In genomic region chr19:15373644-15374043, GRCh38 we compare ENCODE assay signal across 1 cellular context.
A peak's percentile ranks its signal among the peaks of the same experiment; 100 is the strongest.
TF ChIP-seq lines count a peak whose summit lies in the region.

No MANE protein-coding gene starts in this region.

TF ChIP-seq in K562, 482 proteins besides CTCF, POLR2A, EP300 and RAD21:
- TF ChIP-seq IRF2 (CRISPR knock-in tag; IDR thresholded peaks at IDR 0.05) (no peak), MAFK (IDR thresholded peaks at IDR 0.05; ENCODE audit: low read length) (no peak), FUS (optimal IDR thresholded peaks at IDR 0.05; ENCODE audit: low read depth, low read length) (no peak), TCF3 (CRISPR knock-in tag; IDR thresholded peaks at IDR 0.05) (no peak), ZNF354B (CRISPR knock-in tag; IDR thresholded peaks at IDR 0.05) (no peak), NR2C2 (CRISPR knock-in tag; IDR thresholded peaks at IDR 0.05) (no peak), NR2C2 (tag; IDR thresholded peaks at IDR 0.05) (no peak)
- TF ChIP-seq, protein P1, sequence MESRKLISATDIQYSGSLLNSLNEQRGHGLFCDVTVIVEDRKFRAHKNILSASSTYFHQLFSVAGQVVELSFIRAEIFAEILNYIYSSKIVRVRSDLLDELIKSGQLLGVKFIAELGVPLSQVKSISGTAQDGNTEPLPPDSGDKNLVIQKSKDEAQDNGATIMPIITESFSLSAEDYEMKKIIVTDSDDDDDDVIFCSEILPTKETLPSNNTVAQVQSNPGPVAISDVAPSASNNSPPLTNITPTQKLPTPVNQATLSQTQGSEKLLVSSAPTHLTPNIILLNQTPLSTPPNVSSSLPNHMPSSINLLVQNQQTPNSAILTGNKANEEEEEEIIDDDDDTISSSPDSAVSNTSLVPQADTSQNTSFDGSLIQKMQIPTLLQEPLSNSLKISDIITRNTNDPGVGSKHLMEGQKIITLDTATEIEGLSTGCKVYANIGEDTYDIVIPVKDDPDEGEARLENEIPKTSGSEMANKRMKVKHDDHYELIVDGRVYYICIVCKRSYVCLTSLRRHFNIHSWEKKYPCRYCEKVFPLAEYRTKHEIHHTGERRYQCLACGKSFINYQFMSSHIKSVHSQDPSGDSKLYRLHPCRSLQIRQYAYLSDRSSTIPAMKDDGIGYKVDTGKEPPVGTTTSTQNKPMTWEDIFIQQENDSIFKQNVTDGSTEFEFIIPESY (CRISPR knock-in tag; IDR thresholded peaks at IDR 0.05), result peak; percentile 69; the same call in 1 of the 2 replicates
- TF ChIP-seq, protein P2, sequence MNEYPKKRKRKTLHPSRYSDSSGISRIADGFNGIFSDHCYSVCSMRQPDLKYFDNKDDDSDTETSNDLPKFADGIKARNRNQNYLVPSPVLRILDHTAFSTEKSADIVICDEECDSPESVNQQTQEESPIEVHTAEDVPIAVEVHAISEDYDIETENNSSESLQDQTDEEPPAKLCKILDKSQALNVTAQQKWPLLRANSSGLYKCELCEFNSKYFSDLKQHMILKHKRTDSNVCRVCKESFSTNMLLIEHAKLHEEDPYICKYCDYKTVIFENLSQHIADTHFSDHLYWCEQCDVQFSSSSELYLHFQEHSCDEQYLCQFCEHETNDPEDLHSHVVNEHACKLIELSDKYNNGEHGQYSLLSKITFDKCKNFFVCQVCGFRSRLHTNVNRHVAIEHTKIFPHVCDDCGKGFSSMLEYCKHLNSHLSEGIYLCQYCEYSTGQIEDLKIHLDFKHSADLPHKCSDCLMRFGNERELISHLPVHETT (CRISPR knock-in tag; conservative IDR thresholded peaks at IDR 0.05 in 1 of 2, IDR thresholded peaks at IDR 0.05 in 1 of 2), result no peak
- TF ChIP-seq, protein P3, sequence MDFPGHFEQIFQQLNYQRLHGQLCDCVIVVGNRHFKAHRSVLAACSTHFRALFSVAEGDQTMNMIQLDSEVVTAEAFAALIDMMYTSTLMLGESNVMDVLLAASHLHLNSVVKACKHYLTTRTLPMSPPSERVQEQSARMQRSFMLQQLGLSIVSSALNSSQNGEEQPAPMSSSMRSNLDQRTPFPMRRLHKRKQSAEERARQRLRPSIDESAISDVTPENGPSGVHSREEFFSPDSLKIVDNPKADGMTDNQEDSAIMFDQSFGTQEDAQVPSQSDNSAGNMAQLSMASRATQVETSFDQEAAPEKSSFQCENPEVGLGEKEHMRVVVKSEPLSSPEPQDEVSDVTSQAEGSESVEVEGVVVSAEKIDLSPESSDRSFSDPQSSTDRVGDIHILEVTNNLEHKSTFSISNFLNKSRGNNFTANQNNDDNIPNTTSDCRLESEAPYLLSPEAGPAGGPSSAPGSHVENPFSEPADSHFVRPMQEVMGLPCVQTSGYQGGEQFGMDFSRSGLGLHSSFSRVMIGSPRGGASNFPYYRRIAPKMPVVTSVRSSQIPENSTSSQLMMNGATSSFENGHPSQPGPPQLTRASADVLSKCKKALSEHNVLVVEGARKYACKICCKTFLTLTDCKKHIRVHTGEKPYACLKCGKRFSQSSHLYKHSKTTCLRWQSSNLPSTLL (IDR thresholded peaks at IDR 0.05), result no peak
